24 cellular contexts compared by ENCODE assay signal in genomic region chr14:46034305-46034704, GRCh38.
DNase-seq lines count a peak whose midpoint lies in the region; ATAC-seq and TF ChIP-seq lines count a peak whose summit lies in the region.
"Had no signal": no experiment of that assay in that cellular context is flagged by ENCODE, and none has a peak within 500 bp of the region (broad histone marks: within the 10 kb centered on the region; RNA-seq: fewer than 3 reads in every experiment).

No MANE protein-coding gene starts in this region.

- H3K4me1 Mint-ChIP-seq in neural progenitor cell = no peaks in the 10 kb centered on the region
- H3K4me1 Mint-ChIP-seq: CD14-positive monocyte; CD8-positive, alpha-beta memory T cell had no signal

- no peaks in the 10 kb centered on the region for H3K9me2 ChIP-seq in hepatocyte (replicated peaks; ENCODE audit: insufficient read depth)

- intact Hi-C loops in left lung (cut with DNase I) = no loop called here

- H3K27me3 ChIP-seq in OCI-LY3 (ENCODE audit: low read depth, low read length) = no peaks in the 10 kb centered on the region
- no peaks in the 10 kb centered on the region for H3K27me3 ChIP-seq in neural progenitor cell
- H3K27me3 ChIP-seq in gastroesophageal sphincter = no peaks in the 10 kb centered on the region
- H3K27me3 ChIP-seq in left lung = no peaks in the 10 kb centered on the region
- no peaks in the 10 kb centered on the region for H3K27me3 ChIP-seq in hepatocyte
- H3K27me3 ChIP-seq: BE2C, MG63 had no signal

- no peak overlapping the region for H3K27ac ChIP-seq in OCI-LY3 (ENCODE audit: low read length)
- no peak overlapping the region for H3K27ac ChIP-seq in neural progenitor cell
- no peak overlapping the region for H3K27ac ChIP-seq in gastroesophageal sphincter
- H3K27ac ChIP-seq in left lung = no peak overlapping the region
- H3K27ac ChIP-seq in hepatocyte = no peak overlapping the region
- H3K27ac ChIP-seq: 22Rv1 had no signal

- ATAC-seq in gastroesophageal sphincter (no peak), left lung (no peak)

- TF ChIP-seq EP300 in gastroesophageal sphincter (IDR thresholded peaks at IDR 0.05) = no peak

- no peaks in the 10 kb centered on the region for H3K9me3 Mint-ChIP-seq in neural progenitor cell
- H3K9me3 Mint-ChIP-seq: CD14-positive monocyte, HFFc6 had no signal

- no peak for TF ChIP-seq POLR2A in gastroesophageal sphincter (IDR thresholded peaks at IDR 0.05)

- no peak overlapping the region for H3K4me3 Mint-ChIP-seq in neural progenitor cell
- H3K4me3 Mint-ChIP-seq: CD14-positive monocyte; CD8-positive, alpha-beta memory T cell; HFFc6 had no signal

- H4K20me1 ChIP-seq in OCI-LY3 (ENCODE audit: insufficient read depth, low read length) (no peaks in the 10 kb centered on the region), neural progenitor cell (ENCODE audit: low read depth) (no peaks in the 10 kb centered on the region), hepatocyte (ENCODE audit: insufficient read depth, poor library complexity, severe bottlenecking) (no peaks in the 10 kb centered on the region)

- H3K36me3 Mint-ChIP-seq in neural progenitor cell = no peaks in the 10 kb centered on the region
- H3K36me3 Mint-ChIP-seq: CD14-positive monocyte; CD8-positive, alpha-beta memory T cell had no signal

- H3K79me2 ChIP-seq in OCI-LY3 (ENCODE audit: low read length) (no peaks in the 10 kb centered on the region), neural progenitor cell (ENCODE audit: low read depth) (no peaks in the 10 kb centered on the region), hepatocyte (no peaks in the 10 kb centered on the region)

- TF ChIP-seq CTCF in OCI-LY3 (IDR thresholded peaks at IDR 0.05; ENCODE audit: low read depth, low read length) (peak; percentile 14; the same call in 1 of the 2 replicates), epithelial cell of esophagus (IDR thresholded peaks at IDR 0.05; ENCODE audit: insufficient read depth, low read depth, low read length, missing control alignments) (peak; percentile 2), neural progenitor cell (IDR thresholded peaks at IDR 0.05) (peak; percentile 30), gastroesophageal sphincter (IDR thresholded peaks at IDR 0.05) (no peak), left lung (IDR thresholded peaks at IDR 0.05) (no peak), hepatocyte (IDR thresholded peaks at IDR 0.05; ENCODE audit: poor library complexity) (no peak)

- H3K9me3 ChIP-seq in OCI-LY3 (ENCODE audit: insufficient read depth, low read length) = no peaks in the 10 kb centered on the region
- H3K9me3 ChIP-seq in neural progenitor cell (ENCODE audit: low read depth) = no peaks in the 10 kb centered on the region
- no peaks in the 10 kb centered on the region for H3K9me3 ChIP-seq in gastroesophageal sphincter
- no peaks in the 10 kb centered on the region for H3K9me3 ChIP-seq in left lung
- H3K9me3 ChIP-seq in hepatocyte (ENCODE audit: low read depth) = no peaks in the 10 kb centered on the region
- H3K9me3 ChIP-seq: BE2C, HAP-1, MG63 had no signal

- H3K9ac ChIP-seq in OCI-LY3 (ENCODE audit: low read length) (no peak overlapping the region), neural progenitor cell (no peak overlapping the region)

- no peaks in the 10 kb centered on the region for H3K27me3 Mint-ChIP-seq in neural progenitor cell (ENCODE audit: insufficient read depth, low read depth)
- H3K27me3 Mint-ChIP-seq: CD8-positive, alpha-beta memory T cell had no signal

- H2AFZ ChIP-seq in OCI-LY3 (ENCODE audit: low read depth, low read length) (no peak overlapping the region), neural progenitor cell (replicated peaks) (peak overlapping the region; percentile 78), hepatocyte (no peak overlapping the region)

- H3F3A ChIP-seq in neural progenitor cell (ENCODE audit: low read depth) = no peaks in the 10 kb centered on the region

- H3K36me3 ChIP-seq in OCI-LY3 (replicated peaks; ENCODE audit: low read depth, low read length) = no peaks in the 10 kb centered on the region
- no peaks in the 10 kb centered on the region for H3K36me3 ChIP-seq in neural progenitor cell
- H3K36me3 ChIP-seq in gastroesophageal sphincter = no peaks in the 10 kb centered on the region
- H3K36me3 ChIP-seq in left lung = no peaks in the 10 kb centered on the region
- no peaks in the 10 kb centered on the region for H3K36me3 ChIP-seq in hepatocyte (replicated peaks; ENCODE audit: insufficient read depth, low read depth)
- H3K36me3 ChIP-seq: BE2C, HAP-1, MG63 had no signal

- no peak overlapping the region for H3K4me3 ChIP-seq in OCI-LY3 (ENCODE audit: low read length)
- H3K4me3 ChIP-seq in epithelial cell of esophagus (ENCODE audit: low read length) = no peak overlapping the region
- no peak overlapping the region for H3K4me3 ChIP-seq in neural progenitor cell
- no peak overlapping the region for H3K4me3 ChIP-seq in gastroesophageal sphincter
- H3K4me3 ChIP-seq in left lung = no peak overlapping the region
- no peak overlapping the region for H3K4me3 ChIP-seq in hepatocyte
- H3K4me3 ChIP-seq: HAP-1, MG63 had no signal

- H3K4me2 ChIP-seq in OCI-LY3 (ENCODE audit: low read length) (no peak overlapping the region), neural progenitor cell (no peak overlapping the region), hepatocyte (no peak overlapping the region)

- H3K4me1 ChIP-seq in OCI-LY3 (ENCODE audit: low read length) (no peaks in the 10 kb centered on the region), neural progenitor cell (no peaks in the 10 kb centered on the region), gastroesophageal sphincter (no peaks in the 10 kb centered on the region), left lung (no peaks in the 10 kb centered on the region), hepatocyte (ENCODE audit: insufficient read depth) (no peaks in the 10 kb centered on the region)
- H3K4me1 ChIP-seq: BE2C, HAP-1 had no signal

- H3K27ac Mint-ChIP-seq in neural progenitor cell = no peak overlapping the region
- H3K27ac Mint-ChIP-seq: CD14-positive monocyte; CD8-positive, alpha-beta memory T cell; HFFc6 had no signal

- 73 to 74% methylated on average over 3 of the region's 3 CpGs for WGBS in gastroesophageal sphincter (ENCODE audit: low coverage in 1 of 2), 2 donors
- 57% methylated on average over 3 of the region's 3 CpGs for WGBS in hepatocyte (ENCODE audit: low lambda C conversion rate, missing lambda C conversion rate)

- DNase-seq in NCI-H2107 treated with DMSO at 0.1 percent for 48 hours (lab: John Stamatoyannopoulos, UW; ENCODE audit: unreplicated experiment) = peak; percentile 5
- DNase-seq in NCI-H2107 (lab: John Stamatoyannopoulos, UW) = no peak
- no peak for DNase-seq in epithelial cell of esophagus (ENCODE audit: low read depth)
- peak; percentile 51 for DNase-seq in neural progenitor cell (ENCODE audit: low spot score)
- no peak for DNase-seq in left lung
- no peak for DNase-seq in hepatocyte (ENCODE audit: low spot score)
- DNase-seq: BE2C; CD8-positive, alpha-beta memory T cell; DMS79 treated with DMSO at 0.1 percent for 48 hours; GF-D8; HFFc6; IMR-90; KG1; MG63; NCI-H2029; NCI-H748 treated with DMSO at 0.1 percent for 48 hours; NK-92 treated with Interleukin-12 subunit alpha and Interleukin-12 subunit beta, amount 100 ng/mL, for 24 hours; Right ventricle myocardium superior; RPMI8226 had no signal

Comparison
In these comparisons a context has a peak if more than half of its experiments do, and no peak if none do; other contexts are left out.
1. DNase-seq: peak in NCI-H2107 treated with DMSO at 0.1 percent for 48 hours (single experiment) and neural progenitor cell (single experiment); none in NCI-H2107 (single experiment), epithelial cell of esophagus (single experiment), left lung (0 of 2) and hepatocyte (single experiment).
2. CTCF ChIP-seq: peak in OCI-LY3 (single experiment), epithelial cell of esophagus (single experiment) and neural progenitor cell (single experiment); none in gastroesophageal sphincter (0 of 4), left lung (0 of 2) and hepatocyte (single experiment).